In the genomic region with DNA sequence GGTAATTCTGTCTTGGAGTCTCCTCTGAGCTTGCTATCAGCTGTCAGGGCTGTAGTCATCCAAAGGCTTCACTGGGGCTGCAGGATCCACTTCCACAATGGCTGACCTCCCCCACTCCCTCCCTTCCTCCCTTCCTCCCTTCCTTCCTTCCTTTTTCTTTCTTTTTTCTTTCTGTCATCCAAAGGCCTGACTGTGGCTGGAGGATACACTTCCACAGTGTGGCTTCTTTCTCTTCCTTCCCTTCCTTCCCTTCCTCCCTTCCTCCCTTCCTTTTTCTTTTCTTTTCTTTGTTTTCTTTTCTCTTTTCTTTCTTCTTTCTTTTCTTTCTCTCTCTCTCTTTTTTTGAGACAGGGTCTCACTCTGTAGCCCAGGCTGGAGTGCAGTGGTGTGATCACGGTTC, we compare ENCODE assay signal across 1 cellular context.
TF ChIP-seq lines count a peak whose summit lies in the region.

No MANE protein-coding gene starts in this region.

TF ChIP-seq in GM23338, 12 proteins besides CTCF, POLR2A, EP300 and RAD21 (continued from another document):
- TF ChIP-seq, protein P1, sequence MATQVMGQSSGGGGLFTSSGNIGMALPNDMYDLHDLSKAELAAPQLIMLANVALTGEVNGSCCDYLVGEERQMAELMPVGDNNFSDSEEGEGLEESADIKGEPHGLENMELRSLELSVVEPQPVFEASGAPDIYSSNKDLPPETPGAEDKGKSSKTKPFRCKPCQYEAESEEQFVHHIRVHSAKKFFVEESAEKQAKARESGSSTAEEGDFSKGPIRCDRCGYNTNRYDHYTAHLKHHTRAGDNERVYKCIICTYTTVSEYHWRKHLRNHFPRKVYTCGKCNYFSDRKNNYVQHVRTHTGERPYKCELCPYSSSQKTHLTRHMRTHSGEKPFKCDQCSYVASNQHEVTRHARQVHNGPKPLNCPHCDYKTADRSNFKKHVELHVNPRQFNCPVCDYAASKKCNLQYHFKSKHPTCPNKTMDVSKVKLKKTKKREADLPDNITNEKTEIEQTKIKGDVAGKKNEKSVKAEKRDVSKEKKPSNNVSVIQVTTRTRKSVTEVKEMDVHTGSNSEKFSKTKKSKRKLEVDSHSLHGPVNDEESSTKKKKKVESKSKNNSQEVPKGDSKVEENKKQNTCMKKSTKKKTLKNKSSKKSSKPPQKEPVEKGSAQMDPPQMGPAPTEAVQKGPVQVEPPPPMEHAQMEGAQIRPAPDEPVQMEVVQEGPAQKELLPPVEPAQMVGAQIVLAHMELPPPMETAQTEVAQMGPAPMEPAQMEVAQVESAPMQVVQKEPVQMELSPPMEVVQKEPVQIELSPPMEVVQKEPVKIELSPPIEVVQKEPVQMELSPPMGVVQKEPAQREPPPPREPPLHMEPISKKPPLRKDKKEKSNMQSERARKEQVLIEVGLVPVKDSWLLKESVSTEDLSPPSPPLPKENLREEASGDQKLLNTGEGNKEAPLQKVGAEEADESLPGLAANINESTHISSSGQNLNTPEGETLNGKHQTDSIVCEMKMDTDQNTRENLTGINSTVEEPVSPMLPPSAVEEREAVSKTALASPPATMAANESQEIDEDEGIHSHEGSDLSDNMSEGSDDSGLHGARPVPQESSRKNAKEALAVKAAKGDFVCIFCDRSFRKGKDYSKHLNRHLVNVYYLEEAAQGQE (IDR thresholded peaks at IDR 0.05; ENCODE audit: unreplicated experiment), result no peak
- TF ChIP-seq EZH2phosphoT487 (IDR thresholded peaks at IDR 0.05; ENCODE audit: unreplicated experiment), result no peak
